In genomic region chr13:81726037-81726726, GRCh38 we compare ENCODE assay signal across 25 cellular contexts.
"Had no signal": no experiment of that assay in that cellular context is flagged by ENCODE, and none has a peak within 500 bp of the region (broad histone marks: within the 10 kb centered on the region; RNA-seq: fewer than 3 reads in every experiment).

No MANE protein-coding gene starts in this region.

- H3K36me3 ChIP-seq: cardiac muscle cell, gastrocnemius medialis, neutrophil, ovary, right atrium auricular region, thoracic aorta had no signal

- FAIRE-seq: endometrium had no signal

- DNase-seq: activated CD4-positive, alpha-beta memory T cell treated with anti-CD3 and anti-CD28 coated beads for 36 hours; activated CD4-positive, alpha-beta T cell treated with anti-CD3 and anti-CD28 coated beads for 4 hours; activated CD4-positive, CD25-positive, alpha-beta regulatory T cell; activated naive CD4-positive, alpha-beta T cell treated with Interleukin-2 at 50 U/mL for 16 hours; activated T-cell treated with anti-CD3 and anti-CD28 coated beads, Interleukin-2, amount 50 U/mL, for 48 hours; amygdala; effector CD4-positive, alpha-beta T cell; gastrocnemius medialis; hippocampal formation; left colon; mesenchymal stem cell; ovary; psoas muscle; stimulated activated CD4-positive, alpha-beta T cell treated with anti-CD3 and anti-CD28 coated beads, Interleukin-4, amount 100 ng/mL, for 24 hours; stimulated activated naive CD4-positive, alpha-beta T cell treated with Interleukin-2 at 50 U/mL for 16 hours; T1000 had no signal

- H3K27ac Mint-ChIP-seq: activated CD4-positive, alpha-beta memory T cell treated with anti-CD3 and anti-CD28 coated beads for 36 hours; dendritic cell treated with granulocyte-macrophage colony-stimulating factor and Interleukin-4, amounts not matched to agents 40 ng/mL and 50 ng/mL, for 4 days; nephron; T-helper 1 cell treated with Interleukin-12 subunit alpha and Interleukin-12 subunit beta and Interleukin-4 antibody, amounts not matched to agents 30 μg/mL and 1 μg/mL, for 36 hours; type B pancreatic cell had no signal

- H3K27ac ChIP-seq: cardiac muscle cell, gastrocnemius medialis, neutrophil, ovary, psoas muscle, right atrium auricular region, thoracic aorta had no signal

- H3K9me3 Mint-ChIP-seq: type B pancreatic cell had no signal

- H3K4me3 ChIP-seq: cardiac muscle cell, gastrocnemius medialis, ovary, psoas muscle, right atrium auricular region, thoracic aorta had no signal

- H3K4me1 ChIP-seq: gastrocnemius medialis, psoas muscle, right atrium auricular region had no signal

- H3K4me3 Mint-ChIP-seq: activated CD4-positive, alpha-beta memory T cell treated with anti-CD3 and anti-CD28 coated beads for 36 hours; dendritic cell treated with granulocyte-macrophage colony-stimulating factor and Interleukin-4, amounts not matched to agents 40 ng/mL and 50 ng/mL, for 4 days; nephron; T-helper 1 cell treated with Interleukin-12 subunit alpha and Interleukin-12 subunit beta and Interleukin-4 antibody, amounts not matched to agents 30 μg/mL and 1 μg/mL, for 36 hours; type B pancreatic cell had no signal

- H3K9me3 ChIP-seq: gastrocnemius medialis, psoas muscle, right atrium auricular region, thoracic aorta had no signal

- H3K36me3 Mint-ChIP-seq: activated CD4-positive, alpha-beta memory T cell treated with anti-CD3 and anti-CD28 coated beads for 36 hours; type B pancreatic cell had no signal

- H3K27me3 ChIP-seq: cardiac muscle cell, gastrocnemius medialis, neutrophil, ovary, right atrium auricular region had no signal

- H3K27me3 Mint-ChIP-seq: activated CD4-positive, alpha-beta memory T cell treated with anti-CD3 and anti-CD28 coated beads for 36 hours; dendritic cell treated with granulocyte-macrophage colony-stimulating factor and Interleukin-4, amounts not matched to agents 40 ng/mL and 50 ng/mL, for 4 days; type B pancreatic cell had no signal
